Comparison of ENCODE assay signal across 25 cellular contexts in genomic region chr17:79548116-79548515, GRCh38.
"Had no signal": no experiment of that assay in that cellular context is flagged by ENCODE, and none has a peak within 500 bp of the region (broad histone marks: within the 10 kb centered on the region; RNA-seq: fewer than 3 reads in every experiment).

No MANE protein-coding gene starts in this region.

- H3K27ac ChIP-seq: colonic mucosa, heart right ventricle, neural progenitor cell, parathyroid adenoma, psoas muscle, right lobe of liver, stomach, thoracic aorta, transverse colon, uterus had no signal

- H3K9me3 ChIP-seq: mucosa of descending colon, right lobe of liver, uterus had no signal

- H3K36me3 ChIP-seq: colonic mucosa, heart right ventricle, neural progenitor cell, right lobe of liver, stomach, thoracic aorta, transverse colon, uterus had no signal

- H3K27me3 ChIP-seq: colonic mucosa, neural progenitor cell, right lobe of liver, uterus had no signal

- H3K79me2 ChIP-seq: parathyroid adenoma had no signal

- DNase-seq: cerebellar nuclear complex; colonic mucosa; dermis blood vessel endothelial cell; effector CD4-positive, alpha-beta T cell; heart right ventricle; hypothalamus; islet precursor cell; mucosa of descending colon; occipital lobe; retina; stimulated activated CD4-positive, alpha-beta T cell treated with anti-CD3 and anti-CD28 coated beads, Interleukin-2, amount 100 ng/mL, for 24 hours; stimulated activated CD4-positive, alpha-beta T cell treated with anti-CD3 and anti-CD28 coated beads, Interleukin-4, amount 100 ng/mL, for 4 hours; stimulated activated naive CD4-positive, alpha-beta T cell; stomach; substantia nigra; transverse colon; uterus had no signal

- FAIRE-seq: frontal cortex had no signal

- H3K4me3 ChIP-seq: colonic mucosa, heart right ventricle, mucosa of descending colon, neural progenitor cell, psoas muscle, right lobe of liver, stomach, thoracic aorta, transverse colon, uterus had no signal

- ATAC-seq: heart right ventricle; left lobe of liver; mucosa of descending colon; naive thymus-derived CD8-positive, alpha-beta T cell; psoas muscle; right lobe of liver had no signal

- H3K4me1 ChIP-seq: colonic mucosa, heart right ventricle, parathyroid adenoma, psoas muscle, right lobe of liver, stomach, transverse colon, uterus had no signal

- H3K9ac ChIP-seq: neural progenitor cell, parathyroid adenoma had no signal

- H2AFZ ChIP-seq: neural progenitor cell, parathyroid adenoma had no signal
